In genomic region chr16:87485792-87486191, GRCh38 we compare ENCODE assay signal across 7 cellular contexts. TPM values are rescaled to one million over a fixed set of nuclear protein-coding genes. Genes with fewer than 3 reads are reported as not detected.
DNase-seq lines count a peak whose midpoint lies in the region; ATAC-seq and TF ChIP-seq lines count a peak whose summit lies in the region.
"Not testable (repeated sequence)": the region's sequence is repeated elsewhere in the genome, so short reads cannot be mapped to it uniquely, and the experiment has no call there.

No MANE protein-coding gene starts in this region.

- peak overlapping the region; percentile 58 for H3K27ac Mint-ChIP-seq in T-helper 2 cell treated with Interferon-gamma antibody and Interleukin-4, amounts not matched to agents 5 μg/mL and 100 μg/mL, for 36 hours
- H3K27ac Mint-ChIP-seq in activated T-helper 17 cell treated with anti-CD3 and anti-CD28 coated beads, Interleukin-2, amount 50 U/mL, for 72 hours = peak overlapping the region; percentile 90
- H3K27ac Mint-ChIP-seq in brain = peak overlapping the region in 1 of 5 experiments; percentile 19
- H3K27ac Mint-ChIP-seq in stimulated activated effector memory CD8-positive, alpha-beta T cell treated with anti-CD3 and anti-CD28 coated beads, Interleukin-12 subunit alpha, Interleukin-12 subunit beta, amount 100 ng/mL, for 72 hours = peak overlapping the region; percentile 20

- intact Hi-C loops in mucosa of descending colon (cut with DNase I, micrococcal nuclease) = not testable (repeated sequence)

- H3K4me1 ChIP-seq in HEK293 (ENCODE audit: control insufficient read depth, insufficient read depth, low read length) (peaks cover 12% of the 10 kb centered on the region), foreskin keratinocyte (peaks cover 32% of the 10 kb centered on the region), mucosa of descending colon (ENCODE audit: low read depth) (peaks cover 41% of the 10 kb centered on the region)

- DNase-seq in T-helper 2 cell treated with Interferon-gamma antibody and Interleukin-4, amounts not matched to agents 5 μg/mL and 100 μg/mL, for 36 hours (ENCODE audit: low spot score) = peak; percentile 38
- peak in 1 of 2 donors; percentile 51 for DNase-seq in foreskin keratinocyte
- DNase-seq in mucosa of descending colon; stimulated activated effector memory CD8-positive, alpha-beta T cell treated with anti-CD3 and anti-CD28 coated beads, Interleukin-12 subunit alpha, Interleukin-12 subunit beta, amount 100 ng/mL, for 72 hours (ENCODE audit: low spot score in 2 of 2): not testable (repeated sequence)

- not testable (repeated sequence) for H3K9me3 Mint-ChIP-seq in T-helper 2 cell treated with Interferon-gamma antibody and Interleukin-4, amounts not matched to agents 5 μg/mL and 100 μg/mL, for 36 hours; activated T-helper 17 cell treated with anti-CD3 and anti-CD28 coated beads, Interleukin-2, amount 50 U/mL, for 72 hours; brain; stimulated activated effector memory CD8-positive, alpha-beta T cell treated with anti-CD3 and anti-CD28 coated beads, Interleukin-12 subunit alpha, Interleukin-12 subunit beta, amount 100 ng/mL, for 72 hours

- H3K36me3 ChIP-seq in HEK293 (ENCODE audit: control insufficient read depth in 2 of 2, insufficient read depth in 1 of 2, low read length in 2 of 2) = peaks cover 0 to 12% of the 10 kb centered on the region in 2 experiments; a peak in 1 of 3 replicates
- H3K36me3 ChIP-seq in mucosa of descending colon (ENCODE audit: low read depth) = not testable (repeated sequence)

- peaks cover 13% of the 10 kb centered on the region for H3K27me3 Mint-ChIP-seq in T-helper 2 cell treated with Interferon-gamma antibody and Interleukin-4, amounts not matched to agents 5 μg/mL and 100 μg/mL, for 36 hours (ENCODE audit: low read depth)
- not testable (repeated sequence) for H3K27me3 Mint-ChIP-seq in activated T-helper 17 cell treated with anti-CD3 and anti-CD28 coated beads, Interleukin-2, amount 50 U/mL, for 72 hours; brain

- H3K4me3 ChIP-seq in HEK293 (ENCODE audit: low read depth, low read length); mucosa of descending colon: not testable (repeated sequence)

- peaks cover 52% of the 10 kb centered on the region for H3K4me1 Mint-ChIP-seq in T-helper 2 cell treated with Interferon-gamma antibody and Interleukin-4, amounts not matched to agents 5 μg/mL and 100 μg/mL, for 36 hours (ENCODE audit: low read depth)
- H3K4me1 Mint-ChIP-seq in activated T-helper 17 cell treated with anti-CD3 and anti-CD28 coated beads, Interleukin-2, amount 50 U/mL, for 72 hours = peaks cover 60% of the 10 kb centered on the region
- H3K4me1 Mint-ChIP-seq in brain = peaks cover 98% of the 10 kb centered on the region
- H3K4me1 Mint-ChIP-seq in stimulated activated effector memory CD8-positive, alpha-beta T cell treated with anti-CD3 and anti-CD28 coated beads, Interleukin-12 subunit alpha, Interleukin-12 subunit beta, amount 100 ng/mL, for 72 hours = peaks cover 72% of the 10 kb centered on the region

- peaks cover 11% of the 10 kb centered on the region for H3K36me3 Mint-ChIP-seq in T-helper 2 cell treated with Interferon-gamma antibody and Interleukin-4, amounts not matched to agents 5 μg/mL and 100 μg/mL, for 36 hours (ENCODE audit: low read depth)
- H3K36me3 Mint-ChIP-seq in activated T-helper 17 cell treated with anti-CD3 and anti-CD28 coated beads, Interleukin-2, amount 50 U/mL, for 72 hours (ENCODE audit: low read depth) = peaks cover 20% of the 10 kb centered on the region
- H3K36me3 Mint-ChIP-seq in brain = peaks cover 31% of the 10 kb centered on the region
- not testable (repeated sequence) for H3K36me3 Mint-ChIP-seq in stimulated activated effector memory CD8-positive, alpha-beta T cell treated with anti-CD3 and anti-CD28 coated beads, Interleukin-12 subunit alpha, Interleukin-12 subunit beta, amount 100 ng/mL, for 72 hours

- CTCF ChIA-PET in HEK293 (lab: Yijun Ruan, JAX) = interaction anchor here (1.2 to 1.4 kb wide), 2 partner anchors 25 to 69 kb away, joined by 3 to 4 read pairs; no protein-coding TSS in a partner anchor

- not testable (repeated sequence) for TF ChIP-seq CTCF in HEK293 (tag by site-specific recombination; IDR thresholded peaks at IDR 0.05); brain (conservative IDR thresholded peaks at IDR 0.05); foreskin keratinocyte (conservative IDR thresholded peaks at IDR 0.05); mucosa of descending colon (IDR thresholded peaks at IDR 0.05)

- not testable (repeated sequence) for H3K27me3 ChIP-seq in foreskin keratinocyte

- peak overlapping the region; percentile 44 for H3K4me3 Mint-ChIP-seq in T-helper 2 cell treated with Interferon-gamma antibody and Interleukin-4, amounts not matched to agents 5 μg/mL and 100 μg/mL, for 36 hours
- H3K4me3 Mint-ChIP-seq in activated T-helper 17 cell treated with anti-CD3 and anti-CD28 coated beads, Interleukin-2, amount 50 U/mL, for 72 hours = peak overlapping the region; percentile 73
- peak overlapping the region in 3 of 5 experiments; percentile 7 to 93 (median 33) for H3K4me3 Mint-ChIP-seq in brain
- peak overlapping the region; percentile 4 for H3K4me3 Mint-ChIP-seq in stimulated activated effector memory CD8-positive, alpha-beta T cell treated with anti-CD3 and anti-CD28 coated beads, Interleukin-12 subunit alpha, Interleukin-12 subunit beta, amount 100 ng/mL, for 72 hours

- POLR2A ChIA-PET in HEK293 (lab: Yijun Ruan, JAX) = not testable (repeated sequence)

- not testable (repeated sequence) for H3K9me3 ChIP-seq in HEK293 (ENCODE audit: control insufficient read depth, insufficient read depth, low read depth, low read length); mucosa of descending colon

- peak; percentile 88 for ATAC-seq in activated T-helper 17 cell treated with anti-CD3 and anti-CD28 coated beads, Interleukin-2, amount 50 U/mL, for 72 hours (replicated peaks)
- peak; percentile 26 for ATAC-seq in foreskin keratinocyte
- ATAC-seq in mucosa of descending colon = peak; percentile 6
- peak; percentile 89 for ATAC-seq in stimulated activated effector memory CD8-positive, alpha-beta T cell treated with anti-CD3 and anti-CD28 coated beads, Interleukin-12 subunit alpha, Interleukin-12 subunit beta, amount 100 ng/mL, for 72 hours

- H3K27ac ChIP-seq in HEK293 (ENCODE audit: extremely low read depth, low read depth, low read length) = not testable (repeated sequence)
- H3K27ac ChIP-seq in foreskin keratinocyte = peak overlapping the region; percentile 53

TF ChIP-seq in HEK293, 187 proteins besides CTCF, POLR2A, EP300 and RAD21:
- peak; percentile 57; the same call in 1 of the 2 replicates for TF ChIP-seq ZEB2 (tag by site-specific recombination; IDR thresholded peaks at IDR 0.05)
- TF ChIP-seq ZNF843 (tag by site-specific recombination; IDR thresholded peaks at IDR 0.05) = 0 out of 2 replicates have a peak, but pooled peaks have one; percentile 28
- 0 out of 2 replicates have a peak, but pooled peaks have one; percentile 29 for TF ChIP-seq ZBTB21 (tag by site-specific recombination; IDR thresholded peaks at IDR 0.05)
- peak; percentile 55; the same call in 1 of the 2 replicates for TF ChIP-seq ZNF629 (tag by site-specific recombination; IDR thresholded peaks at IDR 0.05)
- peak; percentile 23; the same call in 1 of the 2 replicates for TF ChIP-seq FEZF1 (tag by site-specific recombination; IDR thresholded peaks at IDR 0.05)
- peak; percentile 47; the same call in 1 of the 2 replicates for TF ChIP-seq OSR2 (tag by site-specific recombination; IDR thresholded peaks at IDR 0.05)
- peak; percentile 44 for TF ChIP-seq ZNF366 (tag by site-specific recombination; conservative IDR thresholded peaks at IDR 0.05)
- 0 out of 2 replicates have a peak, but pooled peaks have one; percentile 25 for TF ChIP-seq SP7 (tag by site-specific recombination; IDR thresholded peaks at IDR 0.05)
- peak; percentile 89 for TF ChIP-seq ZNF600 (tag by site-specific recombination; IDR thresholded peaks at IDR 0.05)
- peak; percentile 80 for TF ChIP-seq ZNF24 (tag by site-specific recombination; IDR thresholded peaks at IDR 0.05)

RNA-seq across cellular contexts. Expression of gene ZCCHC14, which starts 7.0 kb away (rescaled TPM):
- 1 to 10 TPM; 3.0 to 5.2 TPM for total RNA-seq in activated T-helper 17 cell treated with anti-CD3 and anti-CD28 coated beads, Interleukin-2, amount 50 U/mL, for 72 hours
- polyA plus RNA-seq in brain (ENCODE audit: insufficient read depth, low read depth, low replicate concordance) = 22.2 TPM
- 8.4 and 8.5 TPM in 2 replicates for total RNA-seq in foreskin keratinocyte
- 2.6 and 2.8 TPM in 2 replicates for polyA plus RNA-seq in foreskin keratinocyte
- total RNA-seq in mucosa of descending colon = 10 to 100 TPM; 30.3 to 36.4 (median 32.3) TPM

Comparison
In these comparisons a context has a peak if more than half of its experiments do, and no peak if none do; other contexts are left out.
1. H3K4me3 Mint-ChIP-seq: peak in every context shown above with its lines; median percentile 73 in activated T-helper 17 cell treated with anti-CD3 and anti-CD28 coated beads, Interleukin-2, amount 50 U/mL, for 72 hours; 44 in T-helper 2 cell treated with Interferon-gamma antibody and Interleukin-4, amounts not matched to agents 5 μg/mL and 100 μg/mL, for 36 hours; 33 in brain; 4 in stimulated activated effector memory CD8-positive, alpha-beta T cell treated with anti-CD3 and anti-CD28 coated beads, Interleukin-12 subunit alpha, Interleukin-12 subunit beta, amount 100 ng/mL, for 72 hours.
2. ATAC-seq: peak in every context shown above with its lines; median percentile 89 in stimulated activated effector memory CD8-positive, alpha-beta T cell treated with anti-CD3 and anti-CD28 coated beads, Interleukin-12 subunit alpha, Interleukin-12 subunit beta, amount 100 ng/mL, for 72 hours; 88 in activated T-helper 17 cell treated with anti-CD3 and anti-CD28 coated beads, Interleukin-2, amount 50 U/mL, for 72 hours; 26 in foreskin keratinocyte; 6 in mucosa of descending colon.